In genomic region chr12:2891240-2892053, GRCh38 we compare ENCODE assay signal across 1 cellular context.
TF ChIP-seq lines count a peak whose summit lies in the region.

No MANE protein-coding gene starts in this region.

TF ChIP-seq in WTC11, 78 proteins besides CTCF, POLR2A, EP300 and RAD21 (continued from another document):
- TF ChIP-seq ZNF512 (CRISPR knock-in tag; IDR thresholded peaks at IDR 0.05; ENCODE audit: borderline replicate concordance) (no peak), GTF2I (CRISPR knock-in tag; conservative IDR thresholded peaks at IDR 0.05) (peak; percentile 86), SMAD4 (CRISPR knock-in tag; IDR thresholded peaks at IDR 0.05) (no peak), ATF3 (CRISPR knock-in tag; conservative IDR thresholded peaks at IDR 0.05) (no peak), PRDM15 (CRISPR knock-in tag; IDR thresholded peaks at IDR 0.05) (peak; percentile 83), TP53 (CRISPR knock-in tag; IDR thresholded peaks at IDR 0.05) (no peak), NFYB (CRISPR knock-in tag; conservative IDR thresholded peaks at IDR 0.05; ENCODE audit: low read depth) (no peak), MYBL2 (CRISPR knock-in tag; IDR thresholded peaks at IDR 0.05) (no peak), MXD4 (CRISPR knock-in tag; IDR thresholded peaks at IDR 0.05; ENCODE audit: borderline replicate concordance) (no peak), CBFB (CRISPR knock-in tag; IDR thresholded peaks at IDR 0.05; ENCODE audit: low read depth) (no peak), EMX1 (CRISPR knock-in tag; IDR thresholded peaks at IDR 0.05) (no peak), GRHL2 (CRISPR knock-in tag; IDR thresholded peaks at IDR 0.05; ENCODE audit: insufficient replicate concordance, severe bottlenecking) (no peak), CDX4 (CRISPR knock-in tag; IDR thresholded peaks at IDR 0.05; ENCODE audit: borderline replicate concordance) (no peak), FOXP4 (CRISPR knock-in tag; IDR thresholded peaks at IDR 0.05) (no peak), MAX (CRISPR knock-in tag; IDR thresholded peaks at IDR 0.05) (no peak), ESRRA (CRISPR knock-in tag; IDR thresholded peaks at IDR 0.05; ENCODE audit: borderline replicate concordance) (no peak), SOX15 (CRISPR knock-in tag; IDR thresholded peaks at IDR 0.05) (no peak), ZNF121 (CRISPR knock-in tag; IDR thresholded peaks at IDR 0.05) (peak; percentile 76; the same call in 1 of the 2 replicates), IRF2 (CRISPR knock-in tag; IDR thresholded peaks at IDR 0.05; ENCODE audit: borderline replicate concordance, low read depth) (no peak), MLX (CRISPR knock-in tag; IDR thresholded peaks at IDR 0.05) (no peak)
TF ChIP-seq in WTC11: peak in this region for 3.
